Comparison of ENCODE assay signal across 15 cellular contexts in genomic region chr16:57846078-57846697, GRCh38. TPM values are rescaled to one million over a fixed set of nuclear protein-coding genes. Genes with fewer than 3 reads are reported as not detected.
DNase-seq lines count a peak whose midpoint lies in the region; ATAC-seq and TF ChIP-seq lines count a peak whose summit lies in the region.
"Had no signal": no experiment of that assay in that cellular context is flagged by ENCODE, and none has a peak within 500 bp of the region (broad histone marks: within the 10 kb centered on the region; RNA-seq: fewer than 3 reads in every experiment).

No MANE protein-coding gene starts in this region.

- no peak for TF ChIP-seq POLR2A in body of pancreas (IDR thresholded peaks at IDR 0.05)

- H3K27me3 ChIP-seq in GM23338 (ENCODE audit: insufficient read depth) = no peaks in the 10 kb centered on the region
- no peaks in the 10 kb centered on the region for H3K27me3 ChIP-seq in body of pancreas
- H3K27me3 ChIP-seq: right lobe of liver had no signal

- no peaks in the 10 kb centered on the region for H3K9me3 Mint-ChIP-seq in GM23338
- H3K9me3 Mint-ChIP-seq: activated T-cell treated with anti-CD3 and anti-CD28 coated beads, Interleukin-2, amount 50 U/mL, for 24 hours; naive thymus-derived CD8-positive, alpha-beta T cell had no signal

- peak; percentile 91 for DNase-seq in GM23338 (ENCODE audit: low spot score)
- DNase-seq in NCI-H2171 (lab: John Stamatoyannopoulos, UW) = peak; percentile 63
- DNase-seq in body of pancreas = peak; percentile 43 to 67 (median 58)
- DNase-seq in mucosa of descending colon = no peak
- DNase-seq in amygdala (lab: John Stamatoyannopoulos, UW) = no peak
- no peak for DNase-seq in activated CD4-positive, alpha-beta T cell treated with anti-CD3 and anti-CD28 coated beads, Interleukin-2, amount 50 U/mL, for 4 hours
- DNase-seq in occipital lobe (lab: John Stamatoyannopoulos, UW) = no peak
- DNase-seq: activated CD4-positive, CD25-positive, alpha-beta regulatory T cell treated with anti-CD3 and anti-CD28 coated beads, Interleukin-2, amount 50 U/mL, for 72 hours; activated T-cell treated with anti-CD3 and anti-CD28 coated beads, Interleukin-2, amount 50 U/mL, for 24 hours; Kasumi-1; kidney glomerular epithelial cell; naive thymus-derived CD8-positive, alpha-beta T cell; NCI-H526 treated with DMSO at 0.1 percent for 48 hours; right lobe of liver had no signal

- TF ChIP-seq CTCF in GM23338 (conservative IDR thresholded peaks at IDR 0.05; ENCODE audit: low read depth in 2 of 2) (no peak), body of pancreas (IDR thresholded peaks at IDR 0.05) (no peak), mucosa of descending colon (IDR thresholded peaks at IDR 0.05) (no peak)

- peaks cover 8% of the 10 kb centered on the region for H3K9me2 ChIP-seq in GM23338 (ENCODE audit: insufficient read depth)

- no peaks in the 10 kb centered on the region for H3K36me3 ChIP-seq in GM23338 (ENCODE audit: insufficient read depth)
- no peaks in the 10 kb centered on the region for H3K36me3 ChIP-seq in body of pancreas (replicated peaks in 1 of 2; ENCODE audit: insufficient read depth in 1 of 2, low read depth in 2 of 2)
- H3K36me3 ChIP-seq in mucosa of descending colon (ENCODE audit: low read depth) = no peaks in the 10 kb centered on the region
- H3K36me3 ChIP-seq: right lobe of liver had no signal

- H2AFZ ChIP-seq in GM23338 = no peak overlapping the region

- no peaks in the 10 kb centered on the region for H3K79me2 ChIP-seq in GM23338 (replicated peaks; ENCODE audit: insufficient read depth)

- H3K4me3 ChIP-seq in GM23338 (peak overlapping the region; percentile 34; the same call in 1 of the 2 replicates), body of pancreas (no peak overlapping the region), mucosa of descending colon (no peak overlapping the region)
- H3K4me3 ChIP-seq: right lobe of liver had no signal

- WGBS in body of pancreas, 2 donors = 38 to 48% methylated on average over 9 of the region's 9 CpGs

- H3K27ac ChIP-seq in GM23338 (ENCODE audit: low read depth) (peak overlapping the region; percentile 90), body of pancreas (peak overlapping the region in 3 of 4 donors; percentile 43 to 69 (median 44))
- H3K27ac ChIP-seq: right lobe of liver had no signal

- H3K27me3 Mint-ChIP-seq in GM23338 (ENCODE audit: insufficient read depth, low read depth, poor library complexity) = peaks cover 9% of the 10 kb centered on the region
- H3K27me3 Mint-ChIP-seq: activated T-cell treated with anti-CD3 and anti-CD28 coated beads, Interleukin-2, amount 50 U/mL, for 24 hours had no signal

- H3K36me3 Mint-ChIP-seq in GM23338 (ENCODE audit: low read depth) = no peaks in the 10 kb centered on the region; the same call in 2 of the 3 replicates
- H3K36me3 Mint-ChIP-seq: naive thymus-derived CD8-positive, alpha-beta T cell had no signal

- peaks cover 13% of the 10 kb centered on the region for H3K4me1 ChIP-seq in GM23338 (ENCODE audit: insufficient read depth)
- H3K4me1 ChIP-seq in body of pancreas = peaks cover 33% of the 10 kb centered on the region
- H3K4me1 ChIP-seq in mucosa of descending colon (ENCODE audit: low read depth) = no peaks in the 10 kb centered on the region

- H3K4me2 ChIP-seq in GM23338 = peak overlapping the region; percentile 61

- intact Hi-C loops in body of pancreas (cut with DNase I) (no loop called here), mucosa of descending colon (cut with DNase I, micrococcal nuclease) (no loop called here)

- H4K20me1 ChIP-seq in GM23338 (replicated peaks; ENCODE audit: insufficient read depth) = no peaks in the 10 kb centered on the region

- H3K9me3 ChIP-seq in body of pancreas (no peaks in the 10 kb centered on the region), mucosa of descending colon (no peaks in the 10 kb centered on the region)
- H3K9me3 ChIP-seq: right lobe of liver had no signal

- peaks cover 42% of the 10 kb centered on the region for H3K4me1 Mint-ChIP-seq in GM23338

- 0 out of 2 replicates have a peak, but pooled peaks cover 11% of the 10 kb centered on the region for H3F3A ChIP-seq in GM23338 (replicated peaks; ENCODE audit: low read depth)

- peak overlapping the region; percentile 78 for H3K27ac Mint-ChIP-seq in GM23338
- H3K27ac Mint-ChIP-seq: activated T-cell treated with anti-CD3 and anti-CD28 coated beads, Interleukin-2, amount 50 U/mL, for 24 hours had no signal

- ATAC-seq in GM23338 (peak; percentile 94), body of pancreas (peak; percentile 45), mucosa of descending colon (peak; percentile 42), HG03460 (IDR thresholded peaks at IDR 0.05; ENCODE audit: unreplicated experiment) (no peak)
- ATAC-seq: naive thymus-derived CD8-positive, alpha-beta T cell had no signal

- peak overlapping the region; percentile 48 for H3K4me3 Mint-ChIP-seq in GM23338
- H3K4me3 Mint-ChIP-seq: activated T-cell treated with anti-CD3 and anti-CD28 coated beads, Interleukin-2, amount 50 U/mL, for 24 hours; naive thymus-derived CD8-positive, alpha-beta T cell had no signal

TF ChIP-seq in GM23338, 12 proteins besides CTCF, POLR2A, EP300 and RAD21:
- TF ChIP-seq CREB1 (CRISPR knock-in tag; IDR thresholded peaks at IDR 0.05; ENCODE audit: low read depth) (peak; percentile 11; the same call in 1 of the 2 replicates), POLR2AphosphoS5 (IDR thresholded peaks at IDR 0.05; ENCODE audit: low read depth) (no peak), ZNF114 (CRISPR knock-in tag; IDR thresholded peaks at IDR 0.05) (peak; percentile 81; the same call in 1 of the 2 replicates), ZNF331 (CRISPR knock-in tag; IDR thresholded peaks at IDR 0.05; ENCODE audit: low read depth) (no peak)
- TF ChIP-seq, protein P1, sequence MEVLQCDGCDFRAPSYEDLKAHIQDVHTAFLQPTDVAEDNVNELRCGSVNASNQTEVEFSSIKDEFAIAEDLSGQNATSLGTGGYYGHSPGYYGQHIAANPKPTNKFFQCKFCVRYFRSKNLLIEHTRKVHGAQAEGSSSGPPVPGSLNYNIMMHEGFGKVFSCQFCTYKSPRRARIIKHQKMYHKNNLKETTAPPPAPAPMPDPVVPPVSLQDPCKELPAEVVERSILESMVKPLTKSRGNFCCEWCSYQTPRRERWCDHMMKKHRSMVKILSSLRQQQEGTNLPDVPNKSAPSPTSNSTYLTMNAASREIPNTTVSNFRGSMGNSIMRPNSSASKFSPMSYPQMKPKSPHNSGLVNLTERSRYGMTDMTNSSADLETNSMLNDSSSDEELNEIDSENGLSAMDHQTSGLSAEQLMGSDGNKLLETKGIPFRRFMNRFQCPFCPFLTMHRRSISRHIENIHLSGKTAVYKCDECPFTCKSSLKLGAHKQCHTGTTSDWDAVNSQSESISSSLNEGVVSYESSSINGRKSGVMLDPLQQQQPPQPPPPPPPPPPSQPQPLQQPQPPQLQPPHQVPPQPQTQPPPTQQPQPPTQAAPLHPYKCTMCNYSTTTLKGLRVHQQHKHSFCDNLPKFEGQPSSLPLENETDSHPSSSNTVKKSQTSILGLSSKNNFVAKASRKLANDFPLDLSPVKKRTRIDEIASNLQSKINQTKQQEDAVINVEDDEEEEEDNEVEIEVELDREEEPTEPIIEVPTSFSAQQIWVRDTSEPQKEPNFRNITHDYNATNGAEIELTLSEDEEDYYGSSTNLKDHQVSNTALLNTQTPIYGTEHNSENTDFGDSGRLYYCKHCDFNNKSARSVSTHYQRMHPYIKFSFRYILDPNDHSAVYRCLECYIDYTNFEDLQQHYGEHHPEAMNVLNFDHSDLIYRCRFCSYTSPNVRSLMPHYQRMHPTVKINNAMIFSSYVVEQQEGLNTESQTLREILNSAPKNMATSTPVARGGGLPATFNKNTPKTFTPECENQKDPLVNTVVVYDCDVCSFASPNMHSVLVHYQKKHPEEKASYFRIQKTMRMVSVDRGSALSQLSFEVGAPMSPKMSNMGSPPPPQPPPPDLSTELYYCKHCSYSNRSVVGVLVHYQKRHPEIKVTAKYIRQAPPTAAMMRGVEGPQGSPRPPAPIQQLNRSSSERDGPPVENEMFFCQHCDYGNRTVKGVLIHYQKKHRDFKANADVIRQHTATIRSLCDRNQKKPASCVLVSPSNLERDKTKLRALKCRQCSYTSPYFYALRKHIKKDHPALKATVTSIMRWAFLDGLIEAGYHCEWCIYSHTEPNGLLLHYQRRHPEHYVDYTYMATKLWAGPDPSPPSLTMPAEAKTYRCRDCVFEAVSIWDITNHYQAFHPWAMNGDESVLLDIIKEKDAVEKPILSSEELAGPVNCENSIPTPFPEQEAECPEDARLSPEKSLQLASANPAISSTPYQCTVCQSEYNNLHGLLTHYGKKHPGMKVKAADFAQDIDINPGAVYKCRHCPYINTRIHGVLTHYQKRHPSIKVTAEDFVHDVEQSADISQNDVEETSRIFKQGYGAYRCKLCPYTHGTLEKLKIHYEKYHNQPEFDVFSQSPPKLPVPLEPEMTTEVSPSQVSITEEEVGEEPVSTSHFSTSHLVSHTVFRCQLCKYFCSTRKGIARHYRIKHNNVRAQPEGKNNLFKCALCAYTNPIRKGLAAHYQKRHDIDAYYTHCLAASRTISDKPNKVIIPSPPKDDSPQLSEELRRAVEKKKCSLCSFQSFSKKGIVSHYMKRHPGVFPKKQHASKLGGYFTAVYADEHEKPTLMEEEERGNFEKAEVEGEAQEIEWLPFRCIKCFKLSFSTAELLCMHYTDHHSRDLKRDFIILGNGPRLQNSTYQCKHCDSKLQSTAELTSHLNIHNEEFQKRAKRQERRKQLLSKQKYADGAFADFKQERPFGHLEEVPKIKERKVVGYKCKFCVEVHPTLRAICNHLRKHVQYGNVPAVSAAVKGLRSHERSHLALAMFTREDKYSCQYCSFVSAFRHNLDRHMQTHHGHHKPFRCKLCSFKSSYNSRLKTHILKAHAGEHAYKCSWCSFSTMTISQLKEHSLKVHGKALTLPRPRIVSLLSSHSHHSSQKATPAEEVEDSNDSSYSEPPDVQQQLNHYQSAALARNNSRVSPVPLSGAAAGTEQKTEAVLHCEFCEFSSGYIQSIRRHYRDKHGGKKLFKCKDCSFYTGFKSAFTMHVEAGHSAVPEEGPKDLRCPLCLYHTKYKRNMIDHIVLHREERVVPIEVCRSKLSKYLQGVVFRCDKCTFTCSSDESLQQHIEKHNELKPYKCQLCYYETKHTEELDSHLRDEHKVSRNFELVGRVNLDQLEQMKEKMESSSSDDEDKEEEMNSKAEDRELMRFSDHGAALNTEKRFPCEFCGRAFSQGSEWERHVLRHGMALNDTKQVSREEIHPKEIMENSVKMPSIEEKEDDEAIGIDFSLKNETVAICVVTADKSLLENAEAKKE (CRISPR knock-in tag; IDR thresholded peaks at IDR 0.05) = peak; percentile 99
TF ChIP-seq in GM23338: peak in this region for 3.

RNA-seq across cellular contexts. Expression of gene KIFC3, which starts 43.9 kb away (rescaled TPM):
- total RNA-seq in GM23338 (2014; rRNA removed; shearing (Covaris generic)) = 11.5 and 12.5 TPM in 2 replicates
- polyA plus RNA-seq in GM23338 (2016; fragmentation: Nextera tagmentation; extraction: Ambion mirVana) = 4.4 and 6.6 TPM in 2 replicates
- total RNA-seq in body of pancreas (100 to 1,000 TPM; 120 to 205 TPM), mucosa of descending colon (10 to 100 TPM in 1 of 3 donors, 1 to 10 TPM in 2; 3.7 to 17.2 (median 8.3) TPM), occipital lobe (44.6 TPM)

Comparison
In these comparisons a context has a peak if more than half of its experiments do, and no peak if none do; other contexts are left out.
1. DNase-seq: peak in GM23338 (single experiment), NCI-H2171 (single experiment) and body of pancreas (4 of 4); none in mucosa of descending colon (0 of 3), amygdala (0 of 56), activated CD4-positive, alpha-beta T cell treated with anti-CD3 and anti-CD28 coated beads, Interleukin-2, amount 50 U/mL, for 4 hours (0 of 2) and occipital lobe (single experiment).